Comparison of ENCODE assay signal across 17 cellular contexts in genomic region chr18:66894851-66895250, GRCh38.
DNase-seq lines count a peak whose midpoint lies in the region; ATAC-seq and TF ChIP-seq lines count a peak whose summit lies in the region.
"Had no signal": no experiment of that assay in that cellular context is flagged by ENCODE, and none has a peak within 500 bp of the region (broad histone marks: within the 10 kb centered on the region; RNA-seq: fewer than 3 reads in every experiment).

No MANE protein-coding gene starts in this region.

- H3K4me1 ChIP-seq in Caco-2 = no peaks in the 10 kb centered on the region
- H3K4me1 ChIP-seq: A549, BLaER1 had no signal

- no peaks in the 10 kb centered on the region for H3K27me3 Mint-ChIP-seq in Caco-2 (ENCODE audit: insufficient read depth, unreplicated experiment)
- H3K27me3 Mint-ChIP-seq: CD4-positive, alpha-beta memory T cell had no signal

- no peak for TF ChIP-seq CTCF in Caco-2 (IDR thresholded peaks at IDR 0.05; ENCODE audit: insufficient read depth in 1 of 2, low read depth in 1 of 2, low read length in 1 of 2, severe bottlenecking in 1 of 2, unreplicated experiment in 1 of 2)

- H3K36me3 ChIP-seq in Caco-2 (ENCODE audit: control insufficient read depth, insufficient read depth, low read length) = no peaks in the 10 kb centered on the region
- H3K36me3 ChIP-seq: BLaER1 had no signal

- H3K4me3 Mint-ChIP-seq in Caco-2 (ENCODE audit: unreplicated experiment) = no peak overlapping the region
- H3K4me3 Mint-ChIP-seq: CD14-positive monocyte; CD4-positive, alpha-beta memory T cell; H9 had no signal

- BruUV-seq in Caco-2 (replicated peaks; lab: Mats Ljungman, UMichigan) = no TSS peak

- no peak overlapping the region for H3K27ac Mint-ChIP-seq in Caco-2 (ENCODE audit: unreplicated experiment)
- H3K27ac Mint-ChIP-seq: CD14-positive monocyte; CD4-positive, alpha-beta memory T cell; H9 had no signal

- CTCF ChIA-PET in Caco-2 (lab: Charles Lee) = no interaction called here

- DNase-seq in NCI-H146 (lab: John Stamatoyannopoulos, UW) (peak; percentile 17), NCI-H146 treated with DMSO at 0.1 percent for 48 hours (lab: John Stamatoyannopoulos, UW; ENCODE audit: unreplicated experiment) (no peak), NCI-H510A (lab: John Stamatoyannopoulos, UW) (peak; percentile 26), NCI-H748 treated with DMSO at 0.1 percent for 48 hours (lab: John Stamatoyannopoulos, UW) (peak; percentile 72), epithelial cell of prostate (ENCODE audit: low read depth, low spot score) (no peak), Caco-2 (no peak)
- DNase-seq in activated T-cell treated with anti-CD3 and anti-CD28 coated beads, Interleukin-2, amount 50 U/mL, for 1 hour = no peak
- DNase-seq: Calu3; CD4-positive, alpha-beta memory T cell; DMS79 treated with DMSO at 0.1 percent for 48 hours; GF-D8; H9 had no signal

- no peak overlapping the region for H3K4me3 ChIP-seq in Caco-2 (ENCODE audit: low read depth, low read length)
- H3K4me3 ChIP-seq: A549, BLaER1 had no signal

- no peaks in the 10 kb centered on the region for H3K4me1 Mint-ChIP-seq in Caco-2 (ENCODE audit: low read depth, unreplicated experiment)
- H3K4me1 Mint-ChIP-seq: CD14-positive monocyte; CD4-positive, alpha-beta memory T cell had no signal

- no peaks in the 10 kb centered on the region for H3K9me3 ChIP-seq in Caco-2
- H3K9me3 ChIP-seq: A549, BLaER1 had no signal

- POLR2A ChIA-PET in Caco-2 (lab: Charles Lee) = no interaction called here

- no peaks in the 10 kb centered on the region for H3K9me3 Mint-ChIP-seq in Caco-2 (ENCODE audit: unreplicated experiment)
- H3K9me3 Mint-ChIP-seq: H9 had no signal

- no peak for ATAC-seq in GM18868 (IDR thresholded peaks at IDR 0.05; ENCODE audit: unreplicated experiment)
- ATAC-seq: A549 had no signal

- intact Hi-C loops in Caco-2 (cut with micrococcal nuclease; ENCODE audit: unreplicated experiment) = no loop called here

- H3K27me3 ChIP-seq in Caco-2 (replicated peaks; ENCODE audit: control insufficient read depth, insufficient read depth, low read length) = no peaks in the 10 kb centered on the region
- H3K27me3 ChIP-seq: BLaER1 had no signal

- H3K36me3 Mint-ChIP-seq in Caco-2 (ENCODE audit: insufficient read depth, unreplicated experiment) = no peaks in the 10 kb centered on the region
- H3K36me3 Mint-ChIP-seq: CD14-positive monocyte; CD4-positive, alpha-beta memory T cell had no signal

- H3K27ac ChIP-seq in epithelial cell of prostate = peak overlapping the region; percentile 28
- H3K27ac ChIP-seq: 22Rv1, A549, BLaER1 had no signal

Comparison
In these comparisons a context has a peak if more than half of its experiments do, and no peak if none do; other contexts are left out.
1. DNase-seq: peak in NCI-H146 (single experiment), NCI-H510A (single experiment) and NCI-H748 treated with DMSO at 0.1 percent for 48 hours (single experiment); none in NCI-H146 treated with DMSO at 0.1 percent for 48 hours (single experiment), epithelial cell of prostate (single experiment), activated T-cell treated with anti-CD3 and anti-CD28 coated beads, Interleukin-2, amount 50 U/mL, for 1 hour (single experiment) and Caco-2 (0 of 2).